Comparison of ENCODE assay signal across 1 cellular context in genomic region chr10:74738985-74739567, GRCh38.
TF ChIP-seq lines count a peak whose summit lies in the region.

No MANE protein-coding gene starts in this region.

TF ChIP-seq in GM12878, 131 proteins besides CTCF, POLR2A, EP300 and RAD21 (continued from another document):
- TF ChIP-seq, protein P1, sequence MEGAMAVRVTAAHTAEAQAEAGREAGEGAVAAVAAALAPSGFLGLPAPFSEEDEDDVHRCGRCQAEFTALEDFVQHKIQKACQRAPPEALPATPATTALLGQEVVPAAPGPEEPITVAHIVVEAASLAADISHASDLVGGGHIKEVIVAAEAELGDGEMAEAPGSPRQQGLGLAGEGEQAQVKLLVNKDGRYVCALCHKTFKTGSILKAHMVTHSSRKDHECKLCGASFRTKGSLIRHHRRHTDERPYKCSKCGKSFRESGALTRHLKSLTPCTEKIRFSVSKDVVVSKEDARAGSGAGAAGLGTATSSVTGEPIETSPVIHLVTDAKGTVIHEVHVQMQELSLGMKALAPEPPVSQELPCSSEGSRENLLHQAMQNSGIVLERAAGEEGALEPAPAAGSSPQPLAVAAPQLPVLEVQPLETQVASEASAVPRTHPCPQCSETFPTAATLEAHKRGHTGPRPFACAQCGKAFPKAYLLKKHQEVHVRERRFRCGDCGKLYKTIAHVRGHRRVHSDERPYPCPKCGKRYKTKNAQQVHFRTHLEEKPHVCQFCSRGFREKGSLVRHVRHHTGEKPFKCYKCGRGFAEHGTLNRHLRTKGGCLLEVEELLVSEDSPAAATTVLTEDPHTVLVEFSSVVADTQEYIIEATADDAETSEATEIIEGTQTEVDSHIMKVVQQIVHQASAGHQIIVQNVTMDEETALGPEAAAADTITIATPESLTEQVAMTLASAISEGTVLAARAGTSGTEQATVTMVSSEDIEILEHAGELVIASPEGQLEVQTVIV (IDR thresholded peaks at IDR 0.05; ENCODE audit: borderline replicate concordance, partially characterized antibody) = no peak
- TF ChIP-seq NRF1 (conservative IDR thresholded peaks at IDR 0.05; ENCODE audit: low read depth, low read length) = no peak
